19 cellular contexts compared by ENCODE assay signal in genomic region chr7:143016996-143017395, GRCh38. TPM values are rescaled to one million over a fixed set of nuclear protein-coding genes. Genes with fewer than 3 reads are reported as not detected.
DNase-seq lines count a peak whose midpoint lies in the region; ATAC-seq and TF ChIP-seq lines count a peak whose summit lies in the region.
"Had no signal": no experiment of that assay in that cellular context is flagged by ENCODE, and none has a peak within 500 bp of the region (broad histone marks: within the 10 kb centered on the region; RNA-seq: fewer than 3 reads in every experiment).

No MANE protein-coding gene starts in this region.

- no peak for DNase-seq in SK-N-SH
- DNase-seq in OCI-LY7 (ENCODE audit: low spot score): peak; percentile 49
- DNase-seq in naive B cell: no peak
- DNase-seq in NCI-H187 treated with DMSO at 0.1 percent for 48 hours (lab: John Stamatoyannopoulos, UW): no peak
- no peak for DNase-seq in hypothalamus (lab: John Stamatoyannopoulos, UW)
- DNase-seq: DMS 273 treated with DMSO at 0.1 percent for 48 hours, EL, GOT3, NCI-H2029 treated with DMSO at 0.1 percent for 48 hours, NCI-H524, OCI-M1, RPMI8226, SJCRH30, T-helper 1 cell had no signal

- WGBS in SK-N-SH (ENCODE audit: low lambda C conversion rate): 28% methylated on average over 2 of the region's 2 CpGs

- no TSS peak for BruUV-seq in OCI-LY7 (replicated peaks; lab: Mats Ljungman, UMichigan)

- H3F3A ChIP-seq in SK-N-SH (replicated peaks; ENCODE audit: insufficient read depth): peaks cover 8% of the 10 kb centered on the region

- no peaks in the 10 kb centered on the region for H3K9me2 ChIP-seq in SK-N-SH
- H3K9me2 ChIP-seq in OCI-LY7 (ENCODE audit: insufficient read depth, low read length): no peaks in the 10 kb centered on the region

- no peaks in the 10 kb centered on the region for H3K27me3 Mint-ChIP-seq in naive B cell

- no peak for TF ChIP-seq RAD21 in SK-N-SH (IDR thresholded peaks at IDR 0.05; ENCODE audit: low read length)

- H3K4me2 ChIP-seq in SK-N-SH (no peak overlapping the region), OCI-LY7 (ENCODE audit: low read length) (peak overlapping the region; percentile 87)
- H3K4me2 ChIP-seq: BLaER1 had no signal

- no peak for TF ChIP-seq EP300 in SK-N-SH (IDR thresholded peaks at IDR 0.05; ENCODE audit: borderline replicate concordance in 1 of 2, low read depth in 1 of 2, low read length in 1 of 2)

- TF ChIP-seq CTCF in SK-N-SH (IDR thresholded peaks at IDR 0.05) (no peak), OCI-LY7 (conservative IDR thresholded peaks at IDR 0.05; ENCODE audit: low read length) (no peak)

- peak overlapping the region; percentile 17 to 82 (median 65) for H3K4me3 Mint-ChIP-seq in naive B cell

- no peak overlapping the region for H3K4me3 ChIP-seq in SK-N-SH (ENCODE audit: low read depth in 2 of 2, low read length in 1 of 2)
- no peak overlapping the region for H3K4me3 ChIP-seq in OCI-LY7 (ENCODE audit: low read depth, low read length, poor library complexity, severe bottlenecking)
- H3K4me3 ChIP-seq: BLaER1, SJCRH30 had no signal

- H2AFZ ChIP-seq in SK-N-SH (ENCODE audit: low read depth): peak overlapping the region; percentile 10; the same call in 1 of the 2 replicates
- H2AFZ ChIP-seq in OCI-LY7 (ENCODE audit: low read length): peak overlapping the region; percentile 84

- intact Hi-C loops in OCI-LY7 (cut with micrococcal nuclease; ENCODE audit: unreplicated experiment): no loop called here

- H3K27ac ChIP-seq in SK-N-SH (ENCODE audit: low read depth in 2 of 2, low read length in 1 of 2) (peak overlapping the region in 1 of 2 experiments; percentile 60; a peak in 2 of 4 replicates), OCI-LY7 (ENCODE audit: low read depth, low read length, poor library complexity, severe bottlenecking) (peak overlapping the region; percentile 10)
- H3K27ac ChIP-seq: 22Rv1, BLaER1 had no signal

- H3K36me3 ChIP-seq in SK-N-SH (replicated peaks in 1 of 2; ENCODE audit: control insufficient read depth in 1 of 2, insufficient read depth in 2 of 2, low read length in 1 of 2) (no peaks in the 10 kb centered on the region), OCI-LY7 (ENCODE audit: insufficient read depth, low read length) (no peaks in the 10 kb centered on the region; the same call in 1 of the 2 replicates)
- H3K36me3 ChIP-seq: BLaER1, SJCRH30 had no signal

- POLR2A ChIA-PET in SK-N-SH (lab: Yijun Ruan, JAX) (no interaction called here), OCI-LY7 (lab: Charles Lee) (interaction anchor here (0.5 to 4.4 kb wide), 12 partner anchors 9 to 400 kb away, joined by 3 to 24 read pairs (median 3); no protein-coding TSS in a partner anchor)

- H3K79me2 ChIP-seq in SK-N-SH (ENCODE audit: insufficient read depth) (no peaks in the 10 kb centered on the region), OCI-LY7 (ENCODE audit: insufficient read depth, low read depth, low read length) (no peaks in the 10 kb centered on the region)

- peak overlapping the region; percentile 78 to 97 (median 88) for H3K27ac Mint-ChIP-seq in naive B cell

- CTCF ChIA-PET in SK-N-SH (lab: Yijun Ruan, JAX): interaction anchor here (0.7 to 23.7 kb wide), 6 partner anchors 9 to 224 kb away, joined by 3 to 450 read pairs (median 14); partner anchors contain the start of gene TAS2R40
- CTCF ChIA-PET in OCI-LY7 (lab: Charles Lee; ENCODE audit: unreplicated experiment): interaction anchor here (1.0 to 1.2 kb wide), 2 partner anchors 14 to 198 kb away, joined by 4 read pairs; no protein-coding TSS in a partner anchor

- ATAC-seq in SK-N-SH treated with all-trans-retinoic acid at 6 μM for 48 hours (no peak), naive B cell (ENCODE audit: low read depth in 2 of 2) (peak; percentile 32), GM21723 (IDR thresholded peaks at IDR 0.05; ENCODE audit: unreplicated experiment) (no peak), HG02798 (IDR thresholded peaks at IDR 0.05; ENCODE audit: poor library complexity, unreplicated experiment) (no peak)

- peaks cover 3 to 33% of the 10 kb centered on the region in 2 experiments for H3K4me1 ChIP-seq in SK-N-SH (ENCODE audit: control insufficient read depth in 1 of 2, insufficient read depth in 2 of 2, low read depth in 1 of 2, low read length in 1 of 2)
- peaks cover 63% of the 10 kb centered on the region for H3K4me1 ChIP-seq in OCI-LY7 (ENCODE audit: insufficient read depth, low read length, poor library complexity, severe bottlenecking)

- H4K20me1 ChIP-seq in SK-N-SH (ENCODE audit: insufficient read depth): no peaks in the 10 kb centered on the region
- H4K20me1 ChIP-seq in OCI-LY7 (ENCODE audit: insufficient read depth, low read length): no peaks in the 10 kb centered on the region
- H4K20me1 ChIP-seq: BLaER1 had no signal

- H3K4me1 Mint-ChIP-seq in naive B cell: peaks cover 68 to 79% (median 71%) of the 10 kb centered on the region in 3 donors

- H3K27me3 ChIP-seq in SK-N-SH (ENCODE audit: insufficient read depth): no peaks in the 10 kb centered on the region
- H3K27me3 ChIP-seq: BLaER1, SJCRH30 had no signal

- H3K9me3 ChIP-seq in SK-N-SH (peaks cover 8% of the 10 kb centered on the region; the same call in 1 of the 2 replicates), OCI-LY7 (ENCODE audit: low read length) (no peaks in the 10 kb centered on the region; the same call in 1 of the 2 replicates)
- H3K9me3 ChIP-seq: BLaER1, SJCRH30 had no signal

- no peak overlapping the region for H3K9ac ChIP-seq in SK-N-SH
- H3K9ac ChIP-seq: BLaER1 had no signal

- H3K9me3 Mint-ChIP-seq in naive B cell: peaks cover 3 to 13% (median 10%) of the 10 kb centered on the region in 7 donors

- H3K36me3 Mint-ChIP-seq in naive B cell: peaks cover 14 to 19% of the 10 kb centered on the region in 2 donors

TF ChIP-seq in SK-N-SH, 30 proteins besides CTCF, POLR2A, EP300 and RAD21 (continues in another document):
- no peak for TF ChIP-seq ZBTB33 (IDR thresholded peaks at IDR 0.05; ENCODE audit: borderline replicate concordance, low read depth)
- no peak for TF ChIP-seq TAF1 (IDR thresholded peaks at IDR 0.05; ENCODE audit: borderline replicate concordance, low read depth, low read length)
- TF ChIP-seq FOXJ3 (CRISPR knock-in tag; IDR thresholded peaks at IDR 0.05): no peak
- no peak for TF ChIP-seq MXI1 (IDR thresholded peaks at IDR 0.05; ENCODE audit: low read depth, low read length)

TF ChIP-seq in SK-N-SH treated with all-trans-retinoic acid at 6 μM for 48 hours, 23 proteins besides CTCF, POLR2A, EP300 and RAD21:
- no peak for TF ChIP-seq ZFP3 (CRISPR knock-in tag; IDR thresholded peaks at IDR 0.05)
- TF ChIP-seq ISL1 (CRISPR knock-in tag; IDR thresholded peaks at IDR 0.05): no peak
- TF ChIP-seq BACH2 (CRISPR knock-in tag; IDR thresholded peaks at IDR 0.05; ENCODE audit: borderline replicate concordance): no peak
- no peak for TF ChIP-seq CSRNP3 (CRISPR knock-in tag; IDR thresholded peaks at IDR 0.05)
- no peak for TF ChIP-seq SNAI2 (CRISPR knock-in tag; IDR thresholded peaks at IDR 0.05)

RNA-seq across cellular contexts. Expression of gene OR9A2, which starts 9.9 kb away (rescaled TPM):
- not detected in 2 replicates for polyA plus RNA-seq in SK-N-SH (2012; rRNA removed)
- not detected in 2 replicates for polyA plus RNA-seq in SK-N-SH (2012; cell fraction: cytosol; rRNA removed)
- polyA plus RNA-seq in SK-N-SH (2012; cell fraction: nucleus; rRNA removed): not detected in 2 replicates
- total RNA-seq in OCI-LY7 (2014; rRNA removed; shearing (Covaris generic)): 0.66 TPM in 1 of 2 replicates, not detected in the other
- 0.37 and 0.53 TPM in 2 replicates for total RNA-seq in OCI-LY7 (2022)
- polyA plus RNA-seq in naive B cell (ENCODE audit: low read depth in 6 of 6): not detected
- total RNA-seq: SJCRH30 had no signal

RNA-seq across cellular contexts. Expression of gene OR6V1, which starts 35.1 kb away (rescaled TPM):
- polyA plus RNA-seq in SK-N-SH (2012; rRNA removed) (not detected in 2 replicates), naive B cell (ENCODE audit: low read depth in 6 of 6) (not detected)
- not detected in 2 replicates for polyA plus RNA-seq in SK-N-SH (2012; cell fraction: cytosol; rRNA removed)
- polyA plus RNA-seq in SK-N-SH (2012; cell fraction: nucleus; rRNA removed): not detected in 2 replicates
- total RNA-seq in OCI-LY7 (2014; rRNA removed; shearing (Covaris generic)): not detected in 2 replicates
- total RNA-seq in OCI-LY7 (2022): not detected in 2 replicates
- total RNA-seq: SJCRH30 had no signal

RNA-seq across cellular contexts. Expression of gene KEL, which starts 54.8 kb away (rescaled TPM):
- 0.05 and 0.18 TPM in 2 replicates for polyA plus RNA-seq in SK-N-SH (2012; rRNA removed)
- 0.03 and 0.04 TPM in 2 replicates for polyA plus RNA-seq in SK-N-SH (2012; cell fraction: cytosol; rRNA removed)
- 0.80 and 0.83 TPM in 2 replicates for polyA plus RNA-seq in SK-N-SH (2012; cell fraction: nucleus; rRNA removed)
- 1.5 and 2.9 TPM in 2 replicates for total RNA-seq in OCI-LY7 (2014; rRNA removed; shearing (Covaris generic))
- total RNA-seq in OCI-LY7 (2022): 1.9 and 2.2 TPM in 2 replicates
- under 1 TPM in 1 of 6 donors, not detected in 5; 0.44 TPM for polyA plus RNA-seq in naive B cell (ENCODE audit: low read depth in 6 of 6)

Comparison
In these comparisons a context has a peak if more than half of its experiments do, and no peak if none do; other contexts are left out.
1. ATAC-seq: peak in naive B cell (2 of 2); none in SK-N-SH treated with all-trans-retinoic acid at 6 μM for 48 hours (single experiment), GM21723 (single experiment) and HG02798 (single experiment).